In genomic region chr1:18411820-18412641, GRCh38 we compare ENCODE assay signal across 31 cellular contexts.
"Had no signal": no experiment of that assay in that cellular context is flagged by ENCODE, and none has a peak within 500 bp of the region (broad histone marks: within the 10 kb centered on the region; RNA-seq: fewer than 3 reads in every experiment).

No MANE protein-coding gene starts in this region.

- H3K4me3 Mint-ChIP-seq: activated CD4-positive, alpha-beta memory T cell treated with anti-CD3 and anti-CD28 coated beads for 36 hours; activated CD4-positive, alpha-beta T cell treated with anti-CD3 and anti-CD28 coated beads, Interleukin-2, amount 10 ng/mL, durations not matched to agents 24 days and 14 days; activated naive CD4-positive, alpha-beta T cell treated with anti-CD3 and anti-CD28 coated beads for 36 hours; activated T-helper 1 cell treated with anti-CD3 and anti-CD28 coated beads, Interleukin-12 subunit alpha, Interleukin-12 subunit beta, Interleukin-2, Interleukin-4 antibody, amounts not matched to agents 30 ng/mL and 10 ng/mL and 1 ng/mL, durations not matched to agents 14 hours and 24 hours and 36 hours; naive B cell; nephron progenitor cell; stimulated activated memory B cell treated with anti-CD40 and anti-IgM and Interleukin-4, amounts not matched to agents 10 μg/mL and 1 μg/mL and 100 μg/mL, for 72 hours; stimulated activated naive CD8-positive, alpha-beta T cell treated with anti-CD3 and anti-CD28 coated beads, Interleukin-15, amount 100 ng/mL, for 72 hours; T-helper 17 cell had no signal

- H3K27me3 ChIP-seq: brain microvascular endothelial cell, pancreas, upper lobe of left lung, vagina had no signal

- H3K9me3 Mint-ChIP-seq: activated CD4-positive, alpha-beta T cell treated with anti-CD3 and anti-CD28 coated beads, Interleukin-2, amount 10 ng/mL, durations not matched to agents 24 days and 14 days had no signal

- ATAC-seq: heart left ventricle; pancreas; stimulated activated memory B cell treated with anti-CD40 and anti-IgM and Interleukin-4, amounts not matched to agents 10 μg/mL and 1 μg/mL and 100 μg/mL, for 72 hours; stimulated activated naive CD8-positive, alpha-beta T cell treated with anti-CD3 and anti-CD28 coated beads, Interleukin-15, amount 100 ng/mL, for 72 hours; T-helper 17 cell had no signal

- H3K4me1 Mint-ChIP-seq: activated CD4-positive, alpha-beta T cell treated with anti-CD3 and anti-CD28 coated beads, Interleukin-2, amount 10 ng/mL, durations not matched to agents 24 days and 14 days; naive B cell; stimulated activated memory B cell treated with anti-CD40 and anti-IgM and Interleukin-4, amounts not matched to agents 10 μg/mL and 1 μg/mL and 100 μg/mL, for 72 hours; stimulated activated naive CD8-positive, alpha-beta T cell treated with anti-CD3 and anti-CD28 coated beads, Interleukin-15, amount 100 ng/mL, for 72 hours; T-helper 17 cell had no signal

- H3K36me3 Mint-ChIP-seq: stimulated activated memory B cell treated with anti-CD40 and anti-IgM and Interleukin-4, amounts not matched to agents 10 μg/mL and 1 μg/mL and 100 μg/mL, for 72 hours had no signal

- H3K4me1 ChIP-seq: heart left ventricle, left ventricle myocardium inferior, pancreas, prostate gland, sigmoid colon, upper lobe of left lung, vagina had no signal

- H3K27me3 Mint-ChIP-seq: activated CD4-positive, alpha-beta T cell treated with anti-CD3 and anti-CD28 coated beads, Interleukin-2, amount 10 ng/mL, durations not matched to agents 24 days and 14 days; T-helper 17 cell had no signal

- H3K4me3 ChIP-seq: heart left ventricle, left ventricle myocardium inferior, lung, pancreas, prostate gland, sigmoid colon, upper lobe of left lung, vagina had no signal

- H3K27ac ChIP-seq: brain microvascular endothelial cell, heart left ventricle, left ventricle myocardium inferior, pancreas, prostate gland, sigmoid colon, upper lobe of left lung, vagina had no signal

- H3K9me3 ChIP-seq: pancreas, prostate gland, vagina had no signal

- H3K36me3 ChIP-seq: brain microvascular endothelial cell, heart left ventricle, left ventricle myocardium inferior, pancreas, prostate gland, sigmoid colon, upper lobe of left lung, vagina had no signal

- DNase-seq: activated CD4-positive, alpha-beta memory T cell treated with anti-CD3 and anti-CD28 coated beads for 36 hours; activated CD4-positive, alpha-beta T cell treated with anti-CD3 and anti-CD28 coated beads, Interleukin-2, amount 10 ng/mL, durations not matched to agents 24 days and 14 days; activated CD4-positive, CD25-positive, alpha-beta regulatory T cell treated with anti-CD3 and anti-CD28 coated beads, Interleukin-2, amount 50 U/mL, for 72 hours; activated CD8-positive, alpha-beta memory T cell treated with anti-CD3 and anti-CD28 coated beads, Interleukin-2, amount 50 U/mL, for 4 hours; activated effector memory CD4-positive, alpha-beta T cell treated with anti-CD3 and anti-CD28 coated beads, Interleukin-2, amount 50 U/mL, for 16 hours; activated naive CD4-positive, alpha-beta T cell treated with anti-CD3 and anti-CD28 coated beads for 36 hours; activated T-cell treated with anti-CD3 and anti-CD28 coated beads, Interleukin-2, amount 50 U/mL, for 1 hour; amniotic stem cell; brain microvascular endothelial cell; central memory CD4-positive, alpha-beta T cell; foreskin fibroblast; heart left ventricle; kidney glomerular epithelial cell; left ventricle myocardium inferior; naive B cell; nephron progenitor cell; pancreas; sigmoid colon; small intestine; stimulated activated CD4-positive, alpha-beta T cell treated with anti-CD3 and anti-CD28 coated beads, Interleukin-1b, Interleukin-23, amount 100 ng/mL, for 48 hours; stimulated activated CD4-positive, alpha-beta T cell treated with anti-CD3 and anti-CD28 coated beads, Interleukin-4, amount 100 ng/mL, for 4 hours; stimulated activated CD8-positive, alpha-beta memory T cell treated with anti-CD3 and anti-CD28 coated beads, Interleukin-4, amount 100 ng/mL, for 48 hours; stimulated activated naive CD8-positive, alpha-beta T cell treated with anti-CD3 and anti-CD28 coated beads, Interleukin-15, amount 100 ng/mL, for 72 hours; substantia nigra; T-helper 17 cell; upper lobe of left lung had no signal

- H3K27ac Mint-ChIP-seq: activated CD4-positive, alpha-beta memory T cell treated with anti-CD3 and anti-CD28 coated beads for 36 hours; activated CD4-positive, alpha-beta T cell treated with anti-CD3 and anti-CD28 coated beads, Interleukin-2, amount 10 ng/mL, durations not matched to agents 24 days and 14 days; activated naive CD4-positive, alpha-beta T cell treated with anti-CD3 and anti-CD28 coated beads for 36 hours; activated T-helper 1 cell treated with anti-CD3 and anti-CD28 coated beads, Interleukin-12 subunit alpha, Interleukin-12 subunit beta, Interleukin-2, Interleukin-4 antibody, amounts not matched to agents 30 ng/mL and 10 ng/mL and 1 ng/mL, durations not matched to agents 14 hours and 24 hours and 36 hours; naive B cell; nephron progenitor cell; stimulated activated memory B cell treated with anti-CD40 and anti-IgM and Interleukin-4, amounts not matched to agents 10 μg/mL and 1 μg/mL and 100 μg/mL, for 72 hours; stimulated activated naive CD8-positive, alpha-beta T cell treated with anti-CD3 and anti-CD28 coated beads, Interleukin-15, amount 100 ng/mL, for 72 hours; T-helper 17 cell had no signal
